In the genomic region with DNA sequence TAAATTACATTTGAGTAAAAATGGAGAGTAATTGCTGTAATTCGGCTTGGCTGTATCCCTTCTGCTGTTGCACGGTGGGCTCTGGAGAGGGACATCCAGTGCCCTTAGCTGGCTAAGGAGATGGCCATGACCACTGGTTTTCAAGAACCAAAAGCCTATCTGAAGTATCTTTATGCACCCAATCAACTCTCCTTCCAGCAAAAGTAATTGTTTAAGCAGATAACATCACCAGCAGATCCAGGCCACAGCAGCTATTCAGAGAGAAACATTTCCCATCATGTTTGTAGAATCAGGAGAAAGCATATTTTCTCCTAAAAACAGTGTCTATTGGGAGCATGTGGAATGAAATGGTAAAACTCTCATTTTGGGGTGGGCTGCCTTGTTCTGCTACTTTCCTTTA, we compare ENCODE assay signal across 34 cellular contexts.
DNase-seq lines count a peak whose midpoint lies in the region; ATAC-seq and TF ChIP-seq lines count a peak whose summit lies in the region.
"Had no signal": no experiment of that assay in that cellular context is flagged by ENCODE, and none has a peak within 500 bp of the region (broad histone marks: within the 10 kb centered on the region; RNA-seq: fewer than 3 reads in every experiment).

No MANE protein-coding gene starts in this region.

- no peak overlapping the region for H3K4me3 ChIP-seq in SK-N-SH (ENCODE audit: low read depth in 2 of 2, low read length in 1 of 2)
- H3K4me3 ChIP-seq in BLaER1 = no peak overlapping the region
- no peak overlapping the region for H3K4me3 ChIP-seq in GM23338
- H3K4me3 ChIP-seq: A549; BLaER1 treated with 17β-estradiol and CSF1 and Interleukin-3, amounts not matched to agents 10 nM and 100 nM had no signal

- DNase-seq in SK-N-SH = peak; percentile 17
- DNase-seq in GM23338 (ENCODE audit: low spot score) = no peak
- no peak for DNase-seq in neural crest cell (ENCODE audit: low read depth, low spot score)
- DNase-seq in GM03348 (ENCODE audit: low spot score) = no peak
- no peak for DNase-seq in NCI-H2081 treated with DMSO at 0.1 percent for 48 hours (lab: John Stamatoyannopoulos, UW)
- DNase-seq: 8988T; ACHN; AML-193; BE2C; C1 segment of cervical spinal cord; Caco-2; Calu3; CD4-positive, alpha-beta memory T cell; CD4-positive, alpha-beta T cell; CD4-positive, CD25-positive, alpha-beta regulatory T cell; CD8-positive, alpha-beta memory T cell; CD8-positive, alpha-beta T cell; COR-L47; DMS 273 treated with DMSO at 0.1 percent for 48 hours; DMS153; DMS53; DMS79; DMS79 treated with DMSO at 0.1 percent for 48 hours; DND-41; EL had no signal

- H3K9ac ChIP-seq in SK-N-SH (no peak overlapping the region), BLaER1 (no peak overlapping the region)
- H3K9ac ChIP-seq: BLaER1 treated with 17β-estradiol and CSF1 and Interleukin-3, amounts not matched to agents 10 nM and 100 nM had no signal

- H3K27me3 Mint-ChIP-seq in GM23338 (ENCODE audit: insufficient read depth, low read depth, poor library complexity) (peaks cover 3% of the 10 kb centered on the region), neural crest cell (ENCODE audit: low read depth) (no peaks in the 10 kb centered on the region)
- H3K27me3 Mint-ChIP-seq: CD4-positive, CD25-positive, alpha-beta regulatory T cell had no signal

- no peaks in the 10 kb centered on the region for H3K9me3 Mint-ChIP-seq in GM23338
- H3K9me3 Mint-ChIP-seq in neural crest cell = peaks cover 1% of the 10 kb centered on the region
- H3K9me3 Mint-ChIP-seq: CD4-positive, alpha-beta T cell; CD8-positive, alpha-beta memory T cell; CD8-positive, alpha-beta T cell had no signal

- no peak for TF ChIP-seq RAD21 in SK-N-SH (IDR thresholded peaks at IDR 0.05; ENCODE audit: low read length)

- H3K9me2 ChIP-seq in SK-N-SH = no peaks in the 10 kb centered on the region
- H3K9me2 ChIP-seq in GM23338 (ENCODE audit: insufficient read depth) = no peaks in the 10 kb centered on the region

- peaks cover 0 to 9% of the 10 kb centered on the region in 2 experiments; a peak in 1 of 4 replicates for H3K4me1 ChIP-seq in SK-N-SH (ENCODE audit: control insufficient read depth in 1 of 2, insufficient read depth in 2 of 2, low read depth in 1 of 2, low read length in 1 of 2)
- peaks cover 23% of the 10 kb centered on the region for H3K4me1 ChIP-seq in BLaER1
- H3K4me1 ChIP-seq in GM23338 (ENCODE audit: insufficient read depth) = peaks cover 11% of the 10 kb centered on the region; the same call in 1 of the 2 replicates
- H3K4me1 ChIP-seq: A549, Caco-2 had no signal

- H3K9me3 ChIP-seq in SK-N-SH (no peaks in the 10 kb centered on the region), BLaER1 (no peaks in the 10 kb centered on the region)
- H3K9me3 ChIP-seq: A549; BE2C; BLaER1 treated with 17β-estradiol and CSF1 and Interleukin-3, amounts not matched to agents 10 nM and 100 nM; Caco-2 had no signal

- H3F3A ChIP-seq in SK-N-SH (replicated peaks; ENCODE audit: insufficient read depth) = no peaks in the 10 kb centered on the region
- no peaks in the 10 kb centered on the region for H3F3A ChIP-seq in GM23338 (replicated peaks; ENCODE audit: low read depth)

- ATAC-seq in SK-N-SH treated with all-trans-retinoic acid at 6 μM for 48 hours (no peak), GM23338 (no peak), HG02938 (IDR thresholded peaks at IDR 0.05; ENCODE audit: unreplicated experiment) (no peak)
- ATAC-seq: A549; CD8-positive, alpha-beta T cell had no signal

- H3K4me3 Mint-ChIP-seq in GM23338 (no peak overlapping the region), neural crest cell (no peak overlapping the region)
- H3K4me3 Mint-ChIP-seq: B cell; CD14-positive monocyte; CD4-positive, alpha-beta memory T cell; CD4-positive, alpha-beta T cell; CD4-positive, CD25-positive, alpha-beta regulatory T cell; CD8-positive, alpha-beta memory T cell; CD8-positive, alpha-beta T cell had no signal

- H3K36me3 ChIP-seq in SK-N-SH (replicated peaks in 1 of 2; ENCODE audit: control insufficient read depth in 1 of 2, insufficient read depth in 2 of 2, low read length in 1 of 2) = no peaks in the 10 kb centered on the region
- H3K36me3 ChIP-seq in BLaER1 = no peaks in the 10 kb centered on the region
- H3K36me3 ChIP-seq in GM23338 (ENCODE audit: insufficient read depth) = no peaks in the 10 kb centered on the region
- H3K36me3 ChIP-seq: BE2C; BLaER1 treated with 17β-estradiol and CSF1 and Interleukin-3, amounts not matched to agents 10 nM and 100 nM had no signal

- TF ChIP-seq CTCF in SK-N-SH (IDR thresholded peaks at IDR 0.05) = no peak
- no peak for TF ChIP-seq CTCF in GM23338 (conservative IDR thresholded peaks at IDR 0.05; ENCODE audit: low read depth in 2 of 2)
- no peak for TF ChIP-seq CTCF in neural crest cell (conservative IDR thresholded peaks at IDR 0.05)

- H3K27ac Mint-ChIP-seq in GM23338 (no peak overlapping the region), neural crest cell (ENCODE audit: unreplicated experiment) (peak overlapping the region; percentile 12)
- H3K27ac Mint-ChIP-seq: B cell; CD14-positive monocyte; CD4-positive, alpha-beta memory T cell; CD4-positive, alpha-beta T cell; CD4-positive, CD25-positive, alpha-beta regulatory T cell; CD8-positive, alpha-beta memory T cell; CD8-positive, alpha-beta T cell had no signal

- POLR2A ChIA-PET in SK-N-SH (lab: Yijun Ruan, JAX) = no interaction called here

- no peaks in the 10 kb centered on the region for H3K36me3 Mint-ChIP-seq in GM23338 (ENCODE audit: low read depth)
- H3K36me3 Mint-ChIP-seq in neural crest cell (ENCODE audit: low read depth) = peaks cover 1% of the 10 kb centered on the region
- H3K36me3 Mint-ChIP-seq: CD14-positive monocyte; CD4-positive, alpha-beta memory T cell; CD4-positive, CD25-positive, alpha-beta regulatory T cell; CD8-positive, alpha-beta memory T cell; CD8-positive, alpha-beta T cell had no signal

- H3K4me1 Mint-ChIP-seq in GM23338 (peaks cover 11% of the 10 kb centered on the region), neural crest cell (no peaks in the 10 kb centered on the region)
- H3K4me1 Mint-ChIP-seq: B cell; CD14-positive monocyte; CD4-positive, alpha-beta memory T cell; CD4-positive, CD25-positive, alpha-beta regulatory T cell; CD8-positive, alpha-beta memory T cell had no signal

- no peak overlapping the region for H2AFZ ChIP-seq in SK-N-SH (ENCODE audit: low read depth)
- peak overlapping the region; percentile 84 for H2AFZ ChIP-seq in GM23338

- WGBS in SK-N-SH (ENCODE audit: low lambda C conversion rate) = 4% methylated on average over 2 of the region's 2 CpGs

- no peak for TF ChIP-seq EP300 in SK-N-SH (IDR thresholded peaks at IDR 0.05; ENCODE audit: borderline replicate concordance in 1 of 2, low read depth in 1 of 2, low read length in 1 of 2)

- H3K27ac ChIP-seq in SK-N-SH (ENCODE audit: low read depth in 2 of 2, low read length in 1 of 2) (no peak overlapping the region), BLaER1 (no peak overlapping the region), GM23338 (ENCODE audit: low read depth) (no peak overlapping the region)
- H3K27ac ChIP-seq: 22Rv1; A549; BLaER1 treated with 17β-estradiol and CSF1 and Interleukin-3, amounts not matched to agents 10 nM and 100 nM; C4-2B had no signal

- H3K79me2 ChIP-seq in SK-N-SH (ENCODE audit: insufficient read depth) (no peaks in the 10 kb centered on the region), GM23338 (replicated peaks; ENCODE audit: insufficient read depth) (no peaks in the 10 kb centered on the region)

- CTCF ChIA-PET in SK-N-SH (lab: Yijun Ruan, JAX) = no interaction called here

- H3K4me2 ChIP-seq in SK-N-SH (no peak overlapping the region), BLaER1 (peak overlapping the region; percentile 46; the same call in 1 of the 2 replicates), GM23338 (no peak overlapping the region)
- H3K4me2 ChIP-seq: A549 had no signal

- H4K20me1 ChIP-seq in SK-N-SH (ENCODE audit: insufficient read depth) = no peaks in the 10 kb centered on the region
- no peaks in the 10 kb centered on the region for H4K20me1 ChIP-seq in BLaER1
- no peaks in the 10 kb centered on the region for H4K20me1 ChIP-seq in GM23338 (replicated peaks; ENCODE audit: insufficient read depth)
- H4K20me1 ChIP-seq: BLaER1 treated with 17β-estradiol and CSF1 and Interleukin-3, amounts not matched to agents 10 nM and 100 nM had no signal

- H3K27me3 ChIP-seq in SK-N-SH (ENCODE audit: insufficient read depth) = no peaks in the 10 kb centered on the region
- H3K27me3 ChIP-seq in BLaER1 = no peaks in the 10 kb centered on the region
- H3K27me3 ChIP-seq in GM23338 (ENCODE audit: insufficient read depth) = no peaks in the 10 kb centered on the region
- H3K27me3 ChIP-seq: BE2C; BLaER1 treated with 17β-estradiol and CSF1 and Interleukin-3, amounts not matched to agents 10 nM and 100 nM had no signal

TF ChIP-seq in SK-N-SH, 30 proteins besides CTCF, POLR2A, EP300 and RAD21:
- no peak for TF ChIP-seq RCOR1 (IDR thresholded peaks at IDR 0.05; ENCODE audit: low read length)
- TF ChIP-seq JUND (IDR thresholded peaks at IDR 0.05) = no peak
- peak; percentile 71 for TF ChIP-seq GATA2 (CRISPR knock-in tag; IDR thresholded peaks at IDR 0.05)
- no peak for TF ChIP-seq TAF1 (IDR thresholded peaks at IDR 0.05; ENCODE audit: borderline replicate concordance, low read depth, low read length)
- TF ChIP-seq TEAD4 (IDR thresholded peaks at IDR 0.05; ENCODE audit: borderline replicate concordance, insufficient read depth) = no peak

TF ChIP-seq in SK-N-SH treated with all-trans-retinoic acid at 6 μM for 48 hours, 23 proteins besides CTCF, POLR2A, EP300 and RAD21 (continues in another document):
- no peak for TF ChIP-seq ZNF8 (CRISPR knock-in tag; IDR thresholded peaks at IDR 0.05)
- no peak for TF ChIP-seq OSR1 (CRISPR knock-in tag; IDR thresholded peaks at IDR 0.05)

TF ChIP-seq in GM23338, 12 proteins besides CTCF, POLR2A, EP300 and RAD21 (continues in another document):
- TF ChIP-seq POLR2AphosphoS5 (IDR thresholded peaks at IDR 0.05; ENCODE audit: low read depth) = no peak
- TF ChIP-seq CREB1 (CRISPR knock-in tag; IDR thresholded peaks at IDR 0.05; ENCODE audit: low read depth) = no peak
- no peak for TF ChIP-seq ETS1 (IDR thresholded peaks at IDR 0.05)
